In genomic region chr17:79803997-79804855, GRCh38 we compare ENCODE assay signal across 8 cellular contexts. TPM values are rescaled to one million over a fixed set of nuclear protein-coding genes. Genes with fewer than 3 reads are reported as not detected.
DNase-seq lines count a peak whose midpoint lies in the region; ATAC-seq lines count a peak whose summit lies in the region.

No MANE protein-coding gene starts in this region.

- H3K27me3 Mint-ChIP-seq in T-cell: peaks cover 63 to 82% of the 10 kb centered on the region in 2 donors

- H3K4me1 Mint-ChIP-seq in T-cell: peaks cover 32 to 42% (median 40%) of the 10 kb centered on the region in 3 donors

- H3K27me3 ChIP-seq in MG63: peaks cover 95% of the 10 kb centered on the region

- H3K36me3 ChIP-seq in MG63: no peaks in the 10 kb centered on the region

- DNase-seq in NCI-H2196 (lab: John Stamatoyannopoulos, UW; ENCODE audit: unreplicated experiment) (peak; percentile 55), NCI-H2196 treated with DMSO at 0.1 percent for 48 hours (lab: John Stamatoyannopoulos, UW; ENCODE audit: unreplicated experiment) (no peak), T-cell (peak in 3 of 34 experiments; percentile 33 to 45 (median 40)), MG63 (no peak), SHP77 (lab: John Stamatoyannopoulos, UW) (no peak)
- DNase-seq in effector CD4-positive, alpha-beta T cell: peak; percentile 35
- peak; percentile 84 for DNase-seq in stimulated activated CD4-positive, alpha-beta T cell treated with anti-CD3 and anti-CD28 coated beads, Interleukin-1b, Interleukin-23, amount 100 ng/mL, for 48 hours

- H3K9me3 Mint-ChIP-seq in T-cell: no peaks in the 10 kb centered on the region

- H3K36me3 Mint-ChIP-seq in T-cell: no peaks in the 10 kb centered on the region

- H3K9me3 ChIP-seq in MG63: no peaks in the 10 kb centered on the region

- ATAC-seq in HG03064 (IDR thresholded peaks at IDR 0.05; ENCODE audit: low read depth, unreplicated experiment) (peak; percentile 61), T-cell (replicated peaks in 1 of 4) (peak; percentile 52 to 61 (median 58))

- peak overlapping the region; percentile 44 to 71 (median 63) for H3K4me3 Mint-ChIP-seq in T-cell

- CTCF ChIA-PET in T-cell (lab: Charles Lee): interaction anchor here in 1 of 2 donors (0.5 kb wide), 1 partner anchor 38 kb away, joined by 3 read pairs; no protein-coding TSS in a partner anchor

- POLR2A ChIA-PET in T-cell (lab: Charles Lee): interaction anchor here in 1 of 2 donors (0.9 kb wide), 1 partner anchor 8 kb away, joined by 4 read pairs; no protein-coding TSS in a partner anchor

- H3K4me3 ChIP-seq in MG63: no peak overlapping the region

- H3K27ac Mint-ChIP-seq in T-cell: peak overlapping the region; percentile 61 to 77

RNA-seq across cellular contexts. Expression of gene CBX8, which starts 7.3 kb away (rescaled TPM):
- 1 to 10 TPM; 1.9 to 5.1 (median 3.9) TPM for total RNA-seq in T-cell
- total RNA-seq in MG63 (2014; rRNA removed; shearing (Covaris generic); ENCODE audit: low replicate concordance): 7.7 and 15.7 TPM in 2 replicates

RNA-seq across cellular contexts. Expression of gene CBX2, which starts 26.3 kb away (rescaled TPM):
- total RNA-seq in T-cell: under 1 TPM; 0.43 to 0.79 (median 0.70) TPM
- total RNA-seq in MG63 (2014; rRNA removed; shearing (Covaris generic); ENCODE audit: low replicate concordance): 14.1 and 17.1 TPM in 2 replicates

RNA-seq across cellular contexts. Expression of gene CBX4, which starts 35.0 kb away (rescaled TPM):
- total RNA-seq in T-cell: 100 to 1,000 TPM in 2 of 5 donors, 10 to 100 TPM in 3; 63.2 to 138 (median 70.2) TPM
- total RNA-seq in MG63 (2014; rRNA removed; shearing (Covaris generic); ENCODE audit: low replicate concordance): 8.8 and 26.2 TPM in 2 replicates

Comparison
In these comparisons a context has a peak if more than half of its experiments do, and no peak if none do; other contexts are left out.
1. DNase-seq: peak in NCI-H2196 (single experiment), effector CD4-positive, alpha-beta T cell (single experiment) and stimulated activated CD4-positive, alpha-beta T cell treated with anti-CD3 and anti-CD28 coated beads, Interleukin-1b, Interleukin-23, amount 100 ng/mL, for 48 hours (single experiment); none in NCI-H2196 treated with DMSO at 0.1 percent for 48 hours (single experiment), MG63 (single experiment) and SHP77 (0 of 2).